In genomic region chr13:28493740-28494536, GRCh38 we compare ENCODE assay signal across 7 cellular contexts.
DNase-seq lines count a peak whose midpoint lies in the region; ATAC-seq and FAIRE-seq lines count a peak whose summit lies in the region.

No MANE protein-coding gene starts in this region.

- WGBS in iPS DF 6.9 (ENCODE audit: insufficient coverage, insufficient read length): no CpG with 5 or more reads among the region's 64 CpGs

- peaks cover 4% of the 10 kb centered on the region; the same call in 1 of the 2 replicates for H3K4me1 ChIP-seq in iPS DF 6.9 (ENCODE audit: control insufficient read depth, insufficient read depth, low read length)

- no peaks in the 10 kb centered on the region for H3K4me1 Mint-ChIP-seq in stimulated activated effector memory CD8-positive, alpha-beta T cell treated with anti-CD3 and anti-CD28 coated beads, Interleukin-12 subunit alpha, Interleukin-12 subunit beta, amount 100 ng/mL, for 72 hours

- DNase-seq in GM19239 (ENCODE audit: insufficient read length, low spot score) (peak; percentile 20), iPS DF 6.9 (ENCODE audit: low read depth, low spot score) (no peak), Kasumi-1 (lab: John Stamatoyannopoulos, UW) (no peak)
- peak; percentile 12 to 17 for DNase-seq in activated CD4-positive, alpha-beta T cell treated with anti-CD3 and anti-CD28 coated beads, Interleukin-2, amount 50 U/mL, for 48 hours
- DNase-seq in stimulated activated effector memory CD8-positive, alpha-beta T cell treated with anti-CD3 and anti-CD28 coated beads, Interleukin-12 subunit alpha, Interleukin-12 subunit beta, amount 100 ng/mL, for 72 hours (ENCODE audit: low spot score in 2 of 2): peak in 1 of 2 donors; percentile 56
- DNase-seq in effector CD4-positive, alpha-beta T cell: no peak
- DNase-seq in effector CD8-positive, alpha-beta T cell (lab: John Stamatoyannopoulos, UW): no peak

- no peak overlapping the region for H3K27ac Mint-ChIP-seq in stimulated activated effector memory CD8-positive, alpha-beta T cell treated with anti-CD3 and anti-CD28 coated beads, Interleukin-12 subunit alpha, Interleukin-12 subunit beta, amount 100 ng/mL, for 72 hours

- H3K4me3 Mint-ChIP-seq in stimulated activated effector memory CD8-positive, alpha-beta T cell treated with anti-CD3 and anti-CD28 coated beads, Interleukin-12 subunit alpha, Interleukin-12 subunit beta, amount 100 ng/mL, for 72 hours: peak overlapping the region; percentile 57

- ATAC-seq in stimulated activated effector memory CD8-positive, alpha-beta T cell treated with anti-CD3 and anti-CD28 coated beads, Interleukin-12 subunit alpha, Interleukin-12 subunit beta, amount 100 ng/mL, for 72 hours: peak; percentile 27

- no peaks in the 10 kb centered on the region; the same call in 1 of the 2 replicates for H3K36me3 ChIP-seq in iPS DF 6.9 (ENCODE audit: control insufficient read depth, insufficient read depth, low read length)

- H3K27ac ChIP-seq in iPS DF 6.9 (ENCODE audit: low read length): no peak overlapping the region

- no peaks in the 10 kb centered on the region for H3K9me3 Mint-ChIP-seq in stimulated activated effector memory CD8-positive, alpha-beta T cell treated with anti-CD3 and anti-CD28 coated beads, Interleukin-12 subunit alpha, Interleukin-12 subunit beta, amount 100 ng/mL, for 72 hours

- peak overlapping the region; percentile 82 for H3K4me3 ChIP-seq in iPS DF 6.9 (ENCODE audit: low read length)

- no peaks in the 10 kb centered on the region for H3K36me3 Mint-ChIP-seq in stimulated activated effector memory CD8-positive, alpha-beta T cell treated with anti-CD3 and anti-CD28 coated beads, Interleukin-12 subunit alpha, Interleukin-12 subunit beta, amount 100 ng/mL, for 72 hours

- peak; percentile 33 for FAIRE-seq in GM19239 (lab: Jason Lieb, UNC)

- H3K9me3 ChIP-seq in iPS DF 6.9 (ENCODE audit: control insufficient read depth, insufficient read depth, low read length): no peaks in the 10 kb centered on the region

- no peaks in the 10 kb centered on the region; the same call in 1 of the 2 replicates for H3K27me3 ChIP-seq in iPS DF 6.9 (ENCODE audit: control insufficient read depth, insufficient read depth, low read length)

Comparison
In these comparisons a context has a peak if more than half of its experiments do, and no peak if none do; other contexts are left out.
1. DNase-seq: peak in GM19239 (single experiment) and activated CD4-positive, alpha-beta T cell treated with anti-CD3 and anti-CD28 coated beads, Interleukin-2, amount 50 U/mL, for 48 hours (2 of 2); none in iPS DF 6.9 (single experiment), effector CD4-positive, alpha-beta T cell (single experiment), Kasumi-1 (0 of 2) and effector CD8-positive, alpha-beta T cell (single experiment).